In genomic region chr17:69757794-69758430, GRCh38 we compare ENCODE assay signal across 16 cellular contexts.
A peak's percentile ranks its signal among the peaks of the same experiment; 100 is the strongest.
DNase-seq lines count a peak whose midpoint lies in the region; ATAC-seq, FAIRE-seq and TF ChIP-seq lines count a peak whose summit lies in the region.
"Had no signal": no experiment of that assay in that cellular context is flagged by ENCODE, and none has a peak within 500 bp of the region (broad histone marks: within the 10 kb centered on the region; RNA-seq: fewer than 3 reads in every experiment).

No MANE protein-coding gene starts in this region.

- ATAC-seq in omental fat pad (ENCODE audit: low FRiP score) (peak; percentile 72), HG03039 (IDR thresholded peaks at IDR 0.05; ENCODE audit: unreplicated experiment) (no peak), left colon (no peak)
- ATAC-seq: activated CD4-positive, CD25-positive, alpha-beta regulatory T cell treated with anti-CD3 and anti-CD28 coated beads, Interleukin-2, amount 50 U/mL, for 24 hours; left lobe of liver had no signal

- no peak for TF ChIP-seq POLR2A in NB4 (IDR thresholded peaks at IDR 0.05; ENCODE audit: extremely low read depth, insufficient read length)
- no peak for TF ChIP-seq POLR2A in vagina (IDR thresholded peaks at IDR 0.05)

- H3K36me3 ChIP-seq in bronchial epithelial cell (ENCODE audit: control insufficient read depth, insufficient read depth, low read length): no peaks in the 10 kb centered on the region
- H3K36me3 ChIP-seq in vagina: no peaks in the 10 kb centered on the region
- H3K36me3 ChIP-seq: suprapubic skin had no signal

- no peak for FAIRE-seq in bronchial epithelial cell (lab: Jason Lieb, UNC)

- no peaks in the 10 kb centered on the region for H3K27me3 ChIP-seq in bronchial epithelial cell (ENCODE audit: control insufficient read depth, insufficient read depth, low read length)
- no peaks in the 10 kb centered on the region for H3K27me3 ChIP-seq in vagina
- H3K27me3 ChIP-seq: suprapubic skin had no signal

- peak; percentile 90 for DNase-seq in EL
- DNase-seq in NB4 (ENCODE audit: low read depth): peak; percentile 47
- DNase-seq in bronchial epithelial cell (ENCODE audit: low read depth): peak; percentile 88
- DNase-seq in omental fat pad (ENCODE audit: low spot score): no peak
- DNase-seq in NCI-H2081 (lab: John Stamatoyannopoulos, UW): no peak
- DNase-seq in vagina (ENCODE audit: extremely low spot score in 2 of 2): no peak
- DNase-seq in left colon: no peak
- DNase-seq: activated T-cell treated with anti-CD3 and anti-CD28 coated beads for 4 hours, amygdala, dorsolateral prefrontal cortex, head of caudate nucleus, NCI-H187 had no signal

- H3K9me3 ChIP-seq in vagina: no peaks in the 10 kb centered on the region
- H3K9me3 ChIP-seq: suprapubic skin had no signal

- intact Hi-C loops in vagina (cut with DNase I): no loop called here
- intact Hi-C loops in left colon (cut with DNase I, micrococcal nuclease): no loop called here

- no peak overlapping the region for H3K4me3 ChIP-seq in NB4 (ENCODE audit: low read depth, low read length)
- no peak overlapping the region for H3K4me3 ChIP-seq in bronchial epithelial cell (ENCODE audit: low read depth, low read length)
- H3K4me3 ChIP-seq in vagina: no peak overlapping the region
- H3K4me3 ChIP-seq: dorsolateral prefrontal cortex, suprapubic skin had no signal

- peaks cover 7% of the 10 kb centered on the region for H3K4me1 ChIP-seq in vagina

- TF ChIP-seq CTCF in NB4 (IDR thresholded peaks at IDR 0.05; ENCODE audit: low read depth, low read length) (no peak), bronchial epithelial cell (IDR thresholded peaks at IDR 0.05; ENCODE audit: insufficient read depth, low read length, severe bottlenecking) (no peak), omental fat pad (IDR thresholded peaks at IDR 0.05) (no peak), vagina (IDR thresholded peaks at IDR 0.05) (no peak)

- no peak overlapping the region for H3K27ac ChIP-seq in vagina
- H3K27ac ChIP-seq: dorsolateral prefrontal cortex had no signal

Comparison
In these comparisons a context has a peak if more than half of its experiments do, and no peak if none do; other contexts are left out.
1. DNase-seq: peak in EL (single experiment), NB4 (single experiment) and bronchial epithelial cell (single experiment); none in omental fat pad (single experiment), NCI-H2081 (0 of 2), vagina (0 of 2) and left colon (0 of 2).